ENCODE assay signal across 9 cellular contexts in genomic region chr3:99012051-99012450, GRCh38.
DNase-seq lines count a peak whose midpoint lies in the region; ATAC-seq and TF ChIP-seq lines count a peak whose summit lies in the region.
"Had no signal": no experiment of that assay in that cellular context is flagged by ENCODE, and none has a peak within 500 bp of the region (broad histone marks: within the 10 kb centered on the region; RNA-seq: fewer than 3 reads in every experiment).

No MANE protein-coding gene starts in this region.

- H3K4me1 Mint-ChIP-seq in nephron progenitor cell = no peaks in the 10 kb centered on the region

- H3K27ac ChIP-seq in effector memory CD4-positive, alpha-beta T cell (ENCODE audit: insufficient read depth, low read length, poor library complexity, severe bottlenecking) = no peak overlapping the region

- no peaks in the 10 kb centered on the region for H3K9me3 Mint-ChIP-seq in nephron progenitor cell

- H3K36me3 ChIP-seq in effector memory CD4-positive, alpha-beta T cell (ENCODE audit: control insufficient read depth, insufficient read depth, low read length) = no peaks in the 10 kb centered on the region

- no peaks in the 10 kb centered on the region for H3K9me3 ChIP-seq in effector memory CD4-positive, alpha-beta T cell (ENCODE audit: control insufficient read depth, low read length)

- no peak overlapping the region for H3K4me3 ChIP-seq in effector memory CD4-positive, alpha-beta T cell (ENCODE audit: insufficient read depth, low read depth, low read length, poor library complexity, severe bottlenecking)

- no peaks in the 10 kb centered on the region for H3K4me1 ChIP-seq in effector memory CD4-positive, alpha-beta T cell (ENCODE audit: control insufficient read depth, insufficient read depth, low read length, poor library complexity, severe bottlenecking)

- DNase-seq in HCEC 1CT (peak; percentile 28), nephron progenitor cell (peak; percentile 4), cerebellar nuclear complex (lab: John Stamatoyannopoulos, UW) (no peak), NCI-H82 (lab: John Stamatoyannopoulos, UW) (no peak)
- no peak for DNase-seq in stimulated activated CD4-positive, alpha-beta T cell treated with anti-CD3 and anti-CD28 coated beads, Interleukin-4, amount 100 ng/mL, for 4 hours
- no peak for DNase-seq in effector memory CD4-positive, alpha-beta T cell
- DNase-seq: NCI-H1105 had no signal

- no peak overlapping the region for H3K27ac Mint-ChIP-seq in nephron progenitor cell

- no peaks in the 10 kb centered on the region for H3K36me3 Mint-ChIP-seq in nephron progenitor cell (ENCODE audit: low read depth)

- no peak overlapping the region for H3K4me3 Mint-ChIP-seq in nephron progenitor cell

- H3K27me3 Mint-ChIP-seq in nephron progenitor cell (ENCODE audit: low read depth, poor library complexity) = no peaks in the 10 kb centered on the region

- no peak for TF ChIP-seq CTCF in nephron progenitor cell (IDR thresholded peaks at IDR 0.05)

- peak; percentile 95 for ATAC-seq in GM18867 (IDR thresholded peaks at IDR 0.05; ENCODE audit: unreplicated experiment)
- ATAC-seq in HG03575 (IDR thresholded peaks at IDR 0.05; ENCODE audit: extremely low read depth, insufficient number of reproducible peaks, low FRiP score, unreplicated experiment) = peak; percentile 89

- no peaks in the 10 kb centered on the region for H3K27me3 ChIP-seq in effector memory CD4-positive, alpha-beta T cell (replicated peaks; ENCODE audit: control insufficient read depth, insufficient read depth, low read length, poor library complexity, severe bottlenecking)

Comparison
In these comparisons a context has a peak if more than half of its experiments do, and no peak if none do; other contexts are left out.
1. DNase-seq: peak in HCEC 1CT (single experiment) and nephron progenitor cell (single experiment); none in cerebellar nuclear complex (0 of 2), stimulated activated CD4-positive, alpha-beta T cell treated with anti-CD3 and anti-CD28 coated beads, Interleukin-4, amount 100 ng/mL, for 4 hours (0 of 2), effector memory CD4-positive, alpha-beta T cell (0 of 3) and NCI-H82 (single experiment).